ENCODE assay signal across 1 cellular context in genomic region chr5:173451031-173451430, GRCh38.
TF ChIP-seq lines count a peak whose summit lies in the region.

No MANE protein-coding gene starts in this region.

TF ChIP-seq in IMR-90, 13 proteins besides CTCF, POLR2A, EP300 and RAD21 (continued from another document):
- no peak for TF ChIP-seq MXI1 (IDR thresholded peaks at IDR 0.05; ENCODE audit: borderline replicate concordance, low read depth, low read length)
